8 cellular contexts compared by ENCODE assay signal in the genomic region with DNA sequence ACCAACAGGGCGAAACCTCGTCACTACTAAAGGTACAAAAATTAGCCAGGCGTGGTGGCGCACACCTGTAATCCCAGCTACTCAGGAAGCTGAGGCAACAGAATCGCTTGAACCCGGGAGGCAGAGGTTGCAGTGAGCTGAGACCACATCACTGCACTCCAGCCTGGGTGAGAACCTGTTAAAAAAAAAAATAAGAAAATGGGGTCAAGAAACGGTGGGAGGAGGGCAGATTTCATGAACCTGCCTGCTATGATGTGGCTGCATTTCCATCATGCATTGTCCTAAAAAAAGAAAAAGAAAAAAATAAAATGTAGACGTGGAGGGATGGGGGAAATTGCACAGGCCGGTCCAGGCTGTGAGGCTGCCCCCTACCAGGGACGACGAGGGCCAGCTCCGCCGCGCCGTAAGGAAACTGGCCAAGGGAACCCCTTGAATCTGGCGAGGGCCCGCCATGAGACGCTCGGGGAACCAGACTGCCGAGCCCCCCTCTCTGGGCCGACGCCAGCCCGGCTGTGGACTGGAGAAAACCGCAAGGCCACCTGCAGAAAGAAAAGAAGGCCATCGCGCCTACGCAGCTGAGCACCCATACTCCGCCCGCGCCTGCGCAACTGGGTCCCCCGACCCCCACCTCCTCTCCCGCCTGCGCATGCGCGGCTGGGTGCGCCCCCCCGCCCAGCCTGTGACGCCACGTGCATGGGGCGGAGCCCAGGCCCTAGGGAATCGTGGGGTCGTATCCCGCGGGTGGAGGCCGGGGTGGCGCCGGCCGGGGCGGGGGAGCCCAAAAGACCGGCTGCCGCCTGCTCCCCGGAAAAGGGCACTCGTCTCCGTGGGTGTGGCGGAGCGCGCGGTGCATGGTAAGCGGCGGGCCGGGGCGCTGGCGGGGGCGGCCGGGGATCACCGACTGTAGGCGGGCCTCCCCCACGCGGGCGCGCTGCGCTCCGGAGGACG. TPM values are rescaled to one million over a fixed set of nuclear protein-coding genes. Genes with fewer than 3 reads are reported as not detected.
A peak's percentile ranks its signal among the peaks of the same experiment; 100 is the strongest.
DNase-seq lines count a peak whose midpoint lies in the region; TF ChIP-seq lines count a peak whose summit lies in the region.

ENTPD6 (plus strand) TSS at position 699 of the 948 bp plus-strand sequence. CDS start 10,825 bp downstream, outside the sequence.

- H4K20me1 ChIP-seq in SK-N-SH (ENCODE audit: insufficient read depth): peaks cover 3% of the 10 kb centered on the region; the same call in 1 of the 2 replicates
- H4K20me1 ChIP-seq in osteoblast (ENCODE audit: insufficient read depth, low read length): peaks cover 9% of the 10 kb centered on the region

- no peaks in the 10 kb centered on the region for H3K9me3 Mint-ChIP-seq in HFFc6
- no peaks in the 10 kb centered on the region for H3K9me3 Mint-ChIP-seq in activated naive CD4-positive, alpha-beta T cell treated with anti-CD3 and anti-CD28 coated beads, Interleukin-2, amount 50 U/mL, for 24 hours

- peak within 1 kb of the TSS; percentile 84 for H3K9ac ChIP-seq in SK-N-SH

- peak; percentile 18 for TF ChIP-seq POLR2A in testis (IDR thresholded peaks at IDR 0.05)

- no peak; a peak in 1 of 4 replicates for TF ChIP-seq EP300 in SK-N-SH (IDR thresholded peaks at IDR 0.05; ENCODE audit: borderline replicate concordance in 1 of 2, low read depth in 1 of 2, low read length in 1 of 2)

- H3K9me2 ChIP-seq in SK-N-SH: no peaks in the 10 kb centered on the region

- H3K27ac ChIP-seq in SK-N-SH (ENCODE audit: low read depth in 2 of 2, low read length in 1 of 2) (peak within 1 kb of the TSS; percentile 48 to 89; a peak in 3 of 4 replicates), osteoblast (ENCODE audit: low read depth, low read length) (peak within 1 kb of the TSS; percentile 81), testis (peak within 1 kb of the TSS; percentile 91 to 95)

- TF ChIP-seq RAD21 in SK-N-SH (IDR thresholded peaks at IDR 0.05; ENCODE audit: low read length): no peak

- H3K36me3 ChIP-seq in SK-N-SH (replicated peaks in 1 of 2; ENCODE audit: control insufficient read depth in 1 of 2, insufficient read depth in 2 of 2, low read length in 1 of 2): no peaks in the 10 kb centered on the region
- peaks cover 3% of the 10 kb centered on the region for H3K36me3 ChIP-seq in osteoblast (ENCODE audit: insufficient read depth, low read length)
- H3K36me3 ChIP-seq in testis (ENCODE audit: low read depth, missing control alignments): no peaks in the 10 kb centered on the region

- peaks cover 0 to 38% of the 10 kb centered on the region in 2 experiments; a peak in 3 of 4 replicates for H3K4me1 ChIP-seq in SK-N-SH (ENCODE audit: control insufficient read depth in 1 of 2, insufficient read depth in 2 of 2, low read depth in 1 of 2, low read length in 1 of 2)
- H3K4me1 ChIP-seq in osteoblast (ENCODE audit: insufficient read depth, low read length): peaks cover 17% of the 10 kb centered on the region
- H3K4me1 ChIP-seq in testis: peaks cover 46% of the 10 kb centered on the region

- CTCF ChIA-PET in SK-N-SH (lab: Yijun Ruan, JAX): interaction anchor here (0.9 to 1.9 kb wide), 4 partner anchors 9 to 204 kb away, joined by 3 to 9 read pairs (median 4); partner anchors contain the start of gene PYGB

- peak within 1 kb of the TSS; percentile 90 for H3K4me3 ChIP-seq in GM08714 (ENCODE audit: low read length)
- peak within 1 kb of the TSS; percentile 89 to 91 for H3K4me3 ChIP-seq in SK-N-SH (ENCODE audit: low read depth in 2 of 2, low read length in 1 of 2)
- H3K4me3 ChIP-seq in osteoblast (ENCODE audit: insufficient read depth, low read length): peak within 1 kb of the TSS; percentile 95
- H3K4me3 ChIP-seq in testis: peak within 1 kb of the TSS; percentile 74 to 100

- H3K9me3 ChIP-seq in SK-N-SH (no peaks in the 10 kb centered on the region), osteoblast (ENCODE audit: low read depth, low read length) (no peaks in the 10 kb centered on the region), testis (no peaks in the 10 kb centered on the region)

- peaks cover 47% of the 10 kb centered on the region for H3K79me2 ChIP-seq in SK-N-SH (ENCODE audit: insufficient read depth)
- H3K79me2 ChIP-seq in osteoblast (ENCODE audit: insufficient read depth, low read length): peaks cover 47% of the 10 kb centered on the region

- no peaks in the 10 kb centered on the region; the same call in 1 of the 2 replicates for H3K36me3 Mint-ChIP-seq in HFFc6 (ENCODE audit: low read depth)
- H3K36me3 Mint-ChIP-seq in activated naive CD4-positive, alpha-beta T cell treated with anti-CD3 and anti-CD28 coated beads, Interleukin-2, amount 50 U/mL, for 24 hours: no peaks in the 10 kb centered on the region

- H3K27me3 Mint-ChIP-seq in HFFc6 (ENCODE audit: insufficient read depth): peaks cover 22% of the 10 kb centered on the region
- H3K27me3 Mint-ChIP-seq in activated naive CD4-positive, alpha-beta T cell treated with anti-CD3 and anti-CD28 coated beads, Interleukin-2, amount 50 U/mL, for 24 hours: no peaks in the 10 kb centered on the region

- DNase-seq in HFFc6: peak; percentile 67
- peak; percentile 75 for DNase-seq in MV-4-11 (lab: John Stamatoyannopoulos, UW)
- DNase-seq in SK-N-SH: peak; percentile 100
- no peak for DNase-seq in glomerular endothelial cell (ENCODE audit: extremely low read depth, low read depth, low spot score)
- DNase-seq in osteoblast (ENCODE audit: insufficient read length, low spot score, missing footprints): peak; percentile 99
- peak; percentile 93 for DNase-seq in testis

- H3K27ac Mint-ChIP-seq in HFFc6: peak within 1 kb of the TSS; percentile 84
- H3K27ac Mint-ChIP-seq in activated naive CD4-positive, alpha-beta T cell treated with anti-CD3 and anti-CD28 coated beads, Interleukin-2, amount 50 U/mL, for 24 hours: peak within 1 kb of the TSS; percentile 85

- intact Hi-C loops in testis (cut with DNase I; ENCODE audit: low total_unique reads): no loop called here

- POLR2A ChIA-PET in SK-N-SH (lab: Yijun Ruan, JAX): interaction anchor here (0.7 to 1.7 kb wide), 4 partner anchors 12 to 659 kb away, joined by 3 to 14 read pairs (median 4); partner anchors contain the start of gene PYGB

- no peaks in the 10 kb centered on the region for H3F3A ChIP-seq in SK-N-SH (replicated peaks; ENCODE audit: insufficient read depth)

- WGBS in SK-N-SH (ENCODE audit: low lambda C conversion rate): 16% methylated on average over 34 of the region's 75 CpGs
- WGBS in testis, 2 donors: 8 to 14% methylated on average over 27 to 52 of the region's 75 CpGs

- TF ChIP-seq CTCF in HFFc6 (IDR thresholded peaks at IDR 0.05) (peak; percentile 18; the same call in 1 of the 2 replicates), SK-N-SH (IDR thresholded peaks at IDR 0.05) (peak; percentile 43), osteoblast (IDR thresholded peaks at IDR 0.05; ENCODE audit: extremely low read depth, low read depth, low read length) (peak; percentile 20), testis (IDR thresholded peaks at IDR 0.05) (no peak)

- H3K4me1 Mint-ChIP-seq in HFFc6 (ENCODE audit: low read depth): peaks cover 39% of the 10 kb centered on the region
- H3K4me1 Mint-ChIP-seq in activated naive CD4-positive, alpha-beta T cell treated with anti-CD3 and anti-CD28 coated beads, Interleukin-2, amount 50 U/mL, for 24 hours: peaks cover 51% of the 10 kb centered on the region

- H2AFZ ChIP-seq in SK-N-SH (ENCODE audit: low read depth): peak within 1 kb of the TSS; percentile 80; the same call in 1 of the 2 replicates
- H2AFZ ChIP-seq in osteoblast (ENCODE audit: low read length): peak within 1 kb of the TSS; percentile 95

- H3K27me3 ChIP-seq in SK-N-SH (ENCODE audit: insufficient read depth) (no peaks in the 10 kb centered on the region), osteoblast (ENCODE audit: insufficient read depth, low read length) (peaks cover 14% of the 10 kb centered on the region), testis (no peaks in the 10 kb centered on the region)

- H3K4me3 Mint-ChIP-seq in HFFc6: peak within 1 kb of the TSS; percentile 97
- H3K4me3 Mint-ChIP-seq in activated naive CD4-positive, alpha-beta T cell treated with anti-CD3 and anti-CD28 coated beads, Interleukin-2, amount 50 U/mL, for 24 hours: peak within 1 kb of the TSS; percentile 94

- H3K4me2 ChIP-seq in SK-N-SH: peak within 1 kb of the TSS; percentile 91
- H3K4me2 ChIP-seq in osteoblast (ENCODE audit: insufficient read depth, low read length): peak within 1 kb of the TSS; percentile 98

TF ChIP-seq in SK-N-SH, 30 proteins besides CTCF, POLR2A, EP300 and RAD21 (continues in another document):
- TF ChIP-seq JUND (IDR thresholded peaks at IDR 0.05): no peak
- TF ChIP-seq IRF3 (IDR thresholded peaks at IDR 0.05; ENCODE audit: low read depth, low read length): no peak
- no peak for TF ChIP-seq FOSL2 (IDR thresholded peaks at IDR 0.05; ENCODE audit: borderline replicate concordance, low read depth)
- TF ChIP-seq TCF12 (IDR thresholded peaks at IDR 0.05): 0 out of 2 replicates have a peak, but pooled peaks have one; percentile 25
- TF ChIP-seq CHD2 (IDR thresholded peaks at IDR 0.05; ENCODE audit: low read length, partially characterized antibody): peak; percentile 23
- TF ChIP-seq POLR2AphosphoS5 (IDR thresholded peaks at IDR 0.05; ENCODE audit: low read depth, low read length): peak; percentile 87
- peak; percentile 99 for TF ChIP-seq NRF1 (IDR thresholded peaks at IDR 0.05; ENCODE audit: low read depth, low read length)
- TF ChIP-seq MXI1 (IDR thresholded peaks at IDR 0.05; ENCODE audit: low read depth, low read length): peak; percentile 86
- TF ChIP-seq SMC3 (IDR thresholded peaks at IDR 0.05; ENCODE audit: low read depth, low read length): no peak
- no peak for TF ChIP-seq FOXM1 (IDR thresholded peaks at IDR 0.05; ENCODE audit: low read depth)
- TF ChIP-seq NFIC (IDR thresholded peaks at IDR 0.05; ENCODE audit: borderline replicate concordance): no peak; the same call in 1 of the 2 replicates
- TF ChIP-seq ELF1 (IDR thresholded peaks at IDR 0.05): no peak

RNA-seq across cellular contexts. Expression of gene ENTPD6, which starts in this region (rescaled TPM):
- total RNA-seq in HFFc6 (2021; fragmentation: NEBNext Ultra II Directional; extraction: Animal tissue kit (Norgen Biotek cat#: 25700)): 10 to 100 TPM; 46.2 to 53.2 (median 51.6) TPM
- polyA plus RNA-seq in SK-N-SH (2012; rRNA removed) (76.1 and 78.2 TPM in 2 replicates), testis (ENCODE audit: insufficient read depth, low read depth, low replicate concordance) (80.7 TPM)
- 36.3 and 54.5 TPM in 2 replicates for polyA plus RNA-seq in SK-N-SH (2012; cell fraction: cytosol; rRNA removed)
- 172 and 200 TPM in 2 replicates for polyA plus RNA-seq in SK-N-SH (2012; cell fraction: nucleus; rRNA removed)
- total RNA-seq in glomerular endothelial cell (46.3 and 57.7 TPM in 2 replicates), osteoblast (50.7 and 55.1 TPM in 2 replicates), testis (100 to 1,000 TPM; 157 to 204 TPM)

Comparison
In these comparisons a context has a peak if more than half of its experiments do, and no peak if none do; other contexts are left out.
1. CTCF ChIP-seq: peak in HFFc6 (single experiment), SK-N-SH (single experiment) and osteoblast (single experiment); none in testis (0 of 3).
2. Peak in every context shown above with its lines, with median percentiles within 50 percentile points of each other: H3K4me3 ChIP-seq and H3K27ac ChIP-seq.